In the genomic region with DNA sequence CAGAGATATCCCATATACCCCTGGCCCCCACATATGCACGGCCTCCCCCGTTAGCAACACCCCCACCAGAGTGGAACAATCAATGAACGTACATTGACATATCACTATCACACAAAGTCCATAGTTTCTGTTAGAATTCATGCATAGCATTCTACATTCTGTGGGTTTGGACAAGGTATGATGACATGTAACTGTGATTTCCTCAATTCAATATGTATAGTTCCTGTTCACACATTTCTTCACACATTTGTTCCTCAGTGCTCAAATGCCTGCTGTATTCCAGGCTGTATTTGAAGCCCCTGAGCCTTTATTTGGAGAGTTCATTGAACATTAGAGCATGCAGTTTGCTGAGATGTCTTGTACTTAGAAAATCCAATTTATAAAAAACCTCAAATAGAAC, we compare ENCODE assay signal across 15 cellular contexts.
DNase-seq lines count a peak whose midpoint lies in the region; ATAC-seq, FAIRE-seq and TF ChIP-seq lines count a peak whose summit lies in the region.
"Had no signal": no experiment of that assay in that cellular context is flagged by ENCODE, and none has a peak within 500 bp of the region (broad histone marks: within the 10 kb centered on the region; RNA-seq: fewer than 3 reads in every experiment).

No MANE protein-coding gene starts in this region.

- H3K27me3 Mint-ChIP-seq in brain (no peaks in the 10 kb centered on the region), nephron (ENCODE audit: low read depth) (peaks cover 6% of the 10 kb centered on the region)

- H3K9me3 ChIP-seq in BLaER1 (no peaks in the 10 kb centered on the region), BE2C (no peaks in the 10 kb centered on the region)
- H3K9me3 ChIP-seq: pancreas, uterus had no signal

- peak overlapping the region in 4 of 5 experiments; percentile 7 to 78 (median 32) for H3K27ac Mint-ChIP-seq in brain
- peak overlapping the region in 2 of 3 experiments; percentile 62 to 77 for H3K27ac Mint-ChIP-seq in nephron

- H3K4me1 ChIP-seq in BLaER1 (peaks cover 43% of the 10 kb centered on the region), BE2C (no peaks in the 10 kb centered on the region)
- H3K4me1 ChIP-seq: uterus had no signal

- H3K36me3 ChIP-seq in BLaER1 (no peaks in the 10 kb centered on the region), BE2C (no peaks in the 10 kb centered on the region)
- H3K36me3 ChIP-seq: pancreas, uterus had no signal

- no peak for ATAC-seq in GM21381 (IDR thresholded peaks at IDR 0.05; ENCODE audit: unreplicated experiment)
- no peak for ATAC-seq in GM18870 (IDR thresholded peaks at IDR 0.05; ENCODE audit: unreplicated experiment)

- H3K36me3 Mint-ChIP-seq in brain (no peaks in the 10 kb centered on the region), nephron (ENCODE audit: low read depth) (no peaks in the 10 kb centered on the region)

- DNase-seq in GM12891 (ENCODE audit: insufficient read length, low spot score) (no peak), BE2C (no peak)
- no peak for DNase-seq in stimulated activated CD4-positive, alpha-beta T cell treated with anti-CD3 and anti-CD28 coated beads, Interleukin-4, amount 100 ng/mL, for 24 hours
- DNase-seq: activated CD4-positive, CD25-positive, alpha-beta regulatory T cell; amygdala; H9; pancreas; uterus had no signal

- peaks cover 43% of the 10 kb centered on the region for H3K4me1 Mint-ChIP-seq in brain
- H3K4me1 Mint-ChIP-seq in nephron: peaks cover 12% of the 10 kb centered on the region

- H4K20me1 ChIP-seq in BLaER1: peaks cover 6% of the 10 kb centered on the region

- FAIRE-seq in GM12891 (lab: Jason Lieb, UNC): peak; percentile 71
- FAIRE-seq: pancreas had no signal

- H3K4me3 ChIP-seq in BLaER1: no peak overlapping the region
- no peak overlapping the region for H3K4me3 ChIP-seq in BE2C (ENCODE audit: low read depth, low read length)
- H3K4me3 ChIP-seq: coronary artery, pancreas, SK-N-MC, uterus had no signal

- no peak overlapping the region for H3K9ac ChIP-seq in BLaER1

- TF ChIP-seq CTCF in brain (conservative IDR thresholded peaks at IDR 0.05) (no peak), nephron (IDR thresholded peaks at IDR 0.05; ENCODE audit: unreplicated experiment in 3 of 3) (no peak), BE2C (IDR thresholded peaks at IDR 0.05; ENCODE audit: low read depth, low read length) (no peak)

- no peaks in the 10 kb centered on the region for H3K9me3 Mint-ChIP-seq in brain
- H3K9me3 Mint-ChIP-seq in nephron: no peaks in the 10 kb centered on the region
- H3K9me3 Mint-ChIP-seq: H9 had no signal

- peak; percentile 0; the same call in 1 of the 2 replicates for TF ChIP-seq POLR2A in GM12891 (IDR thresholded peaks at IDR 0.05; ENCODE audit: low read depth, low read length)

- H3K27ac ChIP-seq in BLaER1: no peak overlapping the region
- H3K27ac ChIP-seq: coronary artery, SK-N-MC, uterus had no signal

- peak overlapping the region in 2 of 5 experiments; percentile 15 to 30 for H3K4me3 Mint-ChIP-seq in brain
- H3K4me3 Mint-ChIP-seq in nephron: no peak overlapping the region
- H3K4me3 Mint-ChIP-seq: H9 had no signal

- peak overlapping the region; percentile 38 for H3K4me2 ChIP-seq in BLaER1

- H3K27me3 ChIP-seq in BLaER1 (no peaks in the 10 kb centered on the region), BE2C (no peaks in the 10 kb centered on the region)
- H3K27me3 ChIP-seq: pancreas, uterus had no signal

TF ChIP-seq in GM12891, 5 proteins besides CTCF, POLR2A, EP300 and RAD21:
- no peak for TF ChIP-seq POLR2AphosphoS5 (IDR thresholded peaks at IDR 0.05; ENCODE audit: low read depth, low read length)
- no peak for TF ChIP-seq SPI1 (IDR thresholded peaks at IDR 0.05; ENCODE audit: low read depth, low read length)
- no peak for TF ChIP-seq POU2F2 (IDR thresholded peaks at IDR 0.05; ENCODE audit: low read depth, low read length)
- TF ChIP-seq PAX5 (IDR thresholded peaks at IDR 0.05; ENCODE audit: insufficient read depth, low read length, severe bottlenecking): no peak
- no peak for TF ChIP-seq TAF1 (IDR thresholded peaks at IDR 0.05; ENCODE audit: low read depth, low read length)
TF ChIP-seq in GM12891: peak in this region for 0.
